ENCODE assay signal across 5 cellular contexts in genomic region chr16:89636663-89637062, GRCh38.
"Had no signal": no experiment of that assay in that cellular context is flagged by ENCODE, and none has a peak within 500 bp of the region (broad histone marks: within the 10 kb centered on the region; RNA-seq: fewer than 3 reads in every experiment).

No MANE protein-coding gene starts in this region.

- H3K27ac ChIP-seq: KMS-11 had no signal

- H3K9ac ChIP-seq: KMS-11 had no signal

- ATAC-seq: GM23338 had no signal

- DNase-seq: H9, HCEC 1CT had no signal

- H3K4me3 ChIP-seq: GM23338, K562 had no signal

- H2AFZ ChIP-seq: GM23338 had no signal

- H3K4me2 ChIP-seq: GM23338, KMS-11 had no signal
